ENCODE assay signal across 1 cellular context in genomic region chr22:29766632-29767288, GRCh38.
TF ChIP-seq lines count a peak whose summit lies in the region.

TSS of gene ZMAT5 (minus strand) at chr22:29767007. CDS start at chr22:29748544, 18,463 bp downstream.

TF ChIP-seq in liver, 16 proteins besides CTCF, POLR2A, EP300 and RAD21 (continued from another document):
- no peak for TF ChIP-seq FOXA2 (IDR thresholded peaks at IDR 0.05)
